Comparison of ENCODE assay signal across 11 cellular contexts in genomic region chr15:72835289-72835890, GRCh38. TPM values are rescaled to one million over a fixed set of nuclear protein-coding genes. Genes with fewer than 3 reads are reported as not detected.
DNase-seq lines count a peak whose midpoint lies in the region; ATAC-seq and TF ChIP-seq lines count a peak whose summit lies in the region.
"Had no signal": no experiment of that assay in that cellular context is flagged by ENCODE, and none has a peak within 500 bp of the region (broad histone marks: within the 10 kb centered on the region; RNA-seq: fewer than 3 reads in every experiment).

No MANE protein-coding gene starts in this region.

- no peak overlapping the region for H3K4me3 ChIP-seq in AG04450 (ENCODE audit: low read depth, low read length)
- no peak overlapping the region for H3K4me3 ChIP-seq in HEK293 (ENCODE audit: low read depth, low read length)

- H3K27me3 ChIP-seq in AG04450 (ENCODE audit: control insufficient read depth, insufficient read depth, low read length) = peaks cover 5% of the 10 kb centered on the region

- no peak for ATAC-seq in HG02610 (IDR thresholded peaks at IDR 0.05; ENCODE audit: unreplicated experiment)
- ATAC-seq: stimulated activated memory B cell treated with anti-CD40 and anti-IgM and Interleukin-4, amounts not matched to agents 10 μg/mL and 1 μg/mL and 100 μg/mL, for 72 hours had no signal

- no peaks in the 10 kb centered on the region for H3K4me1 ChIP-seq in HEK293 (ENCODE audit: control insufficient read depth, insufficient read depth, low read length)

- H3K27ac ChIP-seq in AG04450 (ENCODE audit: low read depth, low read length) (no peak overlapping the region), HEK293 (ENCODE audit: extremely low read depth, low read depth, low read length) (no peak overlapping the region)

- H3K36me3 ChIP-seq in HEK293 (ENCODE audit: control insufficient read depth in 2 of 2, insufficient read depth in 1 of 2, low read length in 2 of 2) = no peaks in the 10 kb centered on the region

- H3K9me3 ChIP-seq in AG04450 (ENCODE audit: control insufficient read depth, insufficient read depth, low read length) (no peaks in the 10 kb centered on the region), HEK293 (ENCODE audit: control insufficient read depth, insufficient read depth, low read depth, low read length) (no peaks in the 10 kb centered on the region)

- CTCF ChIA-PET in AG04450 (lab: Charles Lee) (no interaction called here), HEK293 (lab: Yijun Ruan, JAX) (interaction anchor here (0.6 to 2.7 kb wide), 26 partner anchors 10 to 1749 kb away, joined by 3 to 14 read pairs (median 3); no protein-coding TSS in a partner anchor)

- POLR2A ChIA-PET in AG04450 (lab: Yijun Ruan, JAX) = no interaction called here
- POLR2A ChIA-PET in HEK293 (lab: Yijun Ruan, JAX) = no interaction called here

- no peak for DNase-seq in AG04450 (ENCODE audit: low read depth, low spot score)
- peak; percentile 24 for DNase-seq in RPMI8226
- peak; percentile 48 for DNase-seq in iPS DF 19.7 (ENCODE audit: low read depth, low spot score)
- no peak for DNase-seq in effector CD8-positive, alpha-beta T cell (lab: John Stamatoyannopoulos, UW)
- DNase-seq in ureter (ENCODE audit: low spot score) = no peak
- no peak for DNase-seq in HK-2 (ENCODE audit: unreplicated experiment)
- DNase-seq: activated CD4-positive, alpha-beta memory T cell treated with anti-CD3 and anti-CD28 coated beads for 36 hours; nephron progenitor cell had no signal

- TF ChIP-seq CTCF in AG04450 (IDR thresholded peaks at IDR 0.05; ENCODE audit: low read depth, low read length) = 0 out of 2 replicates have a peak, but pooled peaks have one; percentile 6
- peak; percentile 38; the same call in 1 of the 2 replicates for TF ChIP-seq CTCF in HEK293 (tag by site-specific recombination; IDR thresholded peaks at IDR 0.05)

TF ChIP-seq in HEK293, 187 proteins besides CTCF, POLR2A, EP300 and RAD21:
- TF ChIP-seq ELK4 (IDR thresholded peaks at IDR 0.05; ENCODE audit: borderline replicate concordance, low read depth, low read length) = no peak
- no peak for TF ChIP-seq ZNF211 (tag by site-specific recombination; IDR thresholded peaks at IDR 0.05; ENCODE audit: low read depth)
- no peak for TF ChIP-seq ZNF16 (tag by site-specific recombination; IDR thresholded peaks at IDR 0.05; ENCODE audit: low read depth)
- TF ChIP-seq ZNF549 (tag by site-specific recombination; IDR thresholded peaks at IDR 0.05) = 0 out of 2 replicates have a peak, but pooled peaks have one; percentile 29
- no peak for TF ChIP-seq PRDM1 (tag by site-specific recombination; IDR thresholded peaks at IDR 0.05)
- TF ChIP-seq ZNF398 (tag by site-specific recombination; IDR thresholded peaks at IDR 0.05) = peak; percentile 43; the same call in 1 of the 2 replicates
- TF ChIP-seq ZNF341 (tag by site-specific recombination; IDR thresholded peaks at IDR 0.05; ENCODE audit: low read depth) = peak; percentile 65
TF ChIP-seq in HEK293: peak in this region for 3.

RNA-seq across cellular contexts. Expression of gene ADPGK, which starts 51.8 kb away (rescaled TPM):
- polyA plus RNA-seq in AG04450 (2011; rRNA removed) = 61.1 and 74.3 TPM in 2 replicates
- 53.6 and 54.2 TPM in 2 replicates for polyA minus RNA-seq in AG04450 (2011; rRNA and poly(A)+ RNA removed)
- total RNA-seq in ureter = 58.0 TPM

Comparison
In these comparisons a context has a peak if more than half of its experiments do, and no peak if none do; other contexts are left out.
1. DNase-seq: peak in RPMI8226 (single experiment) and iPS DF 19.7 (single experiment); none in AG04450 (single experiment), effector CD8-positive, alpha-beta T cell (single experiment), ureter (single experiment) and HK-2 (single experiment).